16 cellular contexts compared by ENCODE assay signal in genomic region chr17:65407017-65407416, GRCh38.
"Had no signal": no experiment of that assay in that cellular context is flagged by ENCODE, and none has a peak within 500 bp of the region (broad histone marks: within the 10 kb centered on the region; RNA-seq: fewer than 3 reads in every experiment).

No MANE protein-coding gene starts in this region.

- H3K36me3 ChIP-seq: neutrophil had no signal

- H3K27ac ChIP-seq: epithelial cell of prostate, neutrophil had no signal

- H3K36me3 Mint-ChIP-seq: activated naive CD8-positive, alpha-beta T cell treated with anti-CD3 and anti-CD28 coated beads, Interleukin-2, amount 10 ng/mL, durations not matched to agents 7 days and 5 days; type B pancreatic cell had no signal

- H3K4me1 Mint-ChIP-seq: activated CD4-positive, alpha-beta T cell treated with anti-CD3 and anti-CD28 coated beads, Interleukin-2, amount 10 ng/mL, durations not matched to agents 24 days and 14 days; activated naive CD8-positive, alpha-beta T cell treated with anti-CD3 and anti-CD28 coated beads, Interleukin-2, amount 10 ng/mL, durations not matched to agents 7 days and 5 days had no signal

- DNase-seq: activated CD4-positive, alpha-beta T cell treated with anti-CD3 and anti-CD28 coated beads, Interleukin-2, amount 10 ng/mL, durations not matched to agents 24 days and 14 days; activated CD4-positive, CD25-positive, alpha-beta regulatory T cell; activated naive CD4-positive, alpha-beta T cell; activated naive CD8-positive, alpha-beta T cell treated with anti-CD3 and anti-CD28 coated beads, Interleukin-2, amount 10 ng/mL, durations not matched to agents 7 days and 5 days; aorta; mesenchymal stem cell; naive thymus-derived CD8-positive, alpha-beta T cell; retina; small intestine; stimulated activated CD4-positive, alpha-beta T cell treated with anti-CD3 and anti-CD28 coated beads, Interleukin-4, amount 100 ng/mL, for 24 hours; stimulated activated naive CD4-positive, alpha-beta T cell treated with Interleukin-2 at 50 U/mL for 16 hours; substantia nigra had no signal

- H3K4me3 Mint-ChIP-seq: activated CD4-positive, alpha-beta T cell treated with anti-CD3 and anti-CD28 coated beads, Interleukin-2, amount 10 ng/mL, durations not matched to agents 24 days and 14 days; activated naive CD8-positive, alpha-beta T cell treated with anti-CD3 and anti-CD28 coated beads, Interleukin-2, amount 10 ng/mL, durations not matched to agents 7 days and 5 days; activated T-helper 1 cell treated with anti-CD3 and anti-CD28 coated beads, Interleukin-12 subunit alpha, Interleukin-12 subunit beta, Interleukin-2, Interleukin-4 antibody, amounts not matched to agents 30 ng/mL and 10 ng/mL and 1 ng/mL, durations not matched to agents 14 hours and 24 hours and 36 hours; naive thymus-derived CD8-positive, alpha-beta T cell; type B pancreatic cell had no signal

- FAIRE-seq: small intestine had no signal

- H3K27ac Mint-ChIP-seq: activated CD4-positive, alpha-beta T cell treated with anti-CD3 and anti-CD28 coated beads, Interleukin-2, amount 10 ng/mL, durations not matched to agents 24 days and 14 days; activated naive CD8-positive, alpha-beta T cell treated with anti-CD3 and anti-CD28 coated beads, Interleukin-2, amount 10 ng/mL, durations not matched to agents 7 days and 5 days; activated T-helper 1 cell treated with anti-CD3 and anti-CD28 coated beads, Interleukin-12 subunit alpha, Interleukin-12 subunit beta, Interleukin-2, Interleukin-4 antibody, amounts not matched to agents 30 ng/mL and 10 ng/mL and 1 ng/mL, durations not matched to agents 14 hours and 24 hours and 36 hours; naive thymus-derived CD8-positive, alpha-beta T cell; type B pancreatic cell had no signal

- ATAC-seq: naive thymus-derived CD8-positive, alpha-beta T cell had no signal

- H3K9me3 ChIP-seq: neutrophil had no signal

- H3K27me3 ChIP-seq: neutrophil had no signal

- H3K27me3 Mint-ChIP-seq: activated naive CD8-positive, alpha-beta T cell treated with anti-CD3 and anti-CD28 coated beads, Interleukin-2, amount 10 ng/mL, durations not matched to agents 7 days and 5 days; type B pancreatic cell had no signal

- H3K9me3 Mint-ChIP-seq: activated CD4-positive, alpha-beta T cell treated with anti-CD3 and anti-CD28 coated beads, Interleukin-2, amount 10 ng/mL, durations not matched to agents 24 days and 14 days; activated T-helper 1 cell treated with anti-CD3 and anti-CD28 coated beads, Interleukin-12 subunit alpha, Interleukin-12 subunit beta, Interleukin-2, Interleukin-4 antibody, amounts not matched to agents 30 ng/mL and 10 ng/mL and 1 ng/mL, durations not matched to agents 14 hours and 24 hours and 36 hours had no signal
